ENCODE assay signal across 32 cellular contexts in genomic region chr10:126438407-126438783, GRCh38. TPM values are rescaled to one million over a fixed set of nuclear protein-coding genes. Genes with fewer than 3 reads are reported as not detected.
DNase-seq lines count a peak whose midpoint lies in the region; ATAC-seq and TF ChIP-seq lines count a peak whose summit lies in the region.
"Had no signal": no experiment of that assay in that cellular context is flagged by ENCODE, and none has a peak within 500 bp of the region (broad histone marks: within the 10 kb centered on the region; RNA-seq: fewer than 3 reads in every experiment).

No MANE protein-coding gene starts in this region.

- no peak overlapping the region for H2BK120ac ChIP-seq in trophoblast cell (ENCODE audit: insufficient read depth, low read length, poor library complexity)

- no peaks in the 10 kb centered on the region for H3K27me3 Mint-ChIP-seq in type B pancreatic cell
- peaks cover 13% of the 10 kb centered on the region for H3K27me3 Mint-ChIP-seq in stimulated activated memory B cell treated with anti-CD40 and anti-IgM and Interleukin-4, amounts not matched to agents 10 μg/mL and 1 μg/mL and 100 μg/mL, for 72 hours

- no peaks in the 10 kb centered on the region for H3K36me3 ChIP-seq in Panc1 (ENCODE audit: control insufficient read depth, insufficient read depth, low read length)
- no peaks in the 10 kb centered on the region for H3K36me3 ChIP-seq in trophoblast cell (ENCODE audit: control insufficient read depth in 1 of 2, insufficient read depth in 2 of 2, low read length in 2 of 2)
- H3K36me3 ChIP-seq: BE2C; BLaER1; BLaER1 treated with 17β-estradiol and CSF1 and Interleukin-3, amounts not matched to agents 10 nM and 100 nM had no signal

- in situ Hi-C loops in Panc1 (cut with HindIII; ENCODE audit: low pct_unique_long_range_greater_than_20kb, low sequenced_read_pairs), result no loop called here

- H2AFZ ChIP-seq in trophoblast cell (ENCODE audit: insufficient read depth, low read length, poor library complexity), result no peak overlapping the region

- no peaks in the 10 kb centered on the region for H3K9me3 Mint-ChIP-seq in type B pancreatic cell
- peaks cover 5% of the 10 kb centered on the region for H3K9me3 Mint-ChIP-seq in stimulated activated memory B cell treated with anti-CD40 and anti-IgM and Interleukin-4, amounts not matched to agents 10 μg/mL and 1 μg/mL and 100 μg/mL, for 72 hours
- H3K9me3 Mint-ChIP-seq: CD4-positive, alpha-beta T cell had no signal

- no peaks in the 10 kb centered on the region for H3K79me2 ChIP-seq in trophoblast cell (ENCODE audit: control insufficient read depth, insufficient read depth, low read length, poor library complexity)

- CTCF ChIA-PET in Panc1 (lab: Charles Lee), result no interaction called here

- no TSS peak for BruUV-seq in Panc1 (replicated peaks; lab: Mats Ljungman, UMichigan)

- H3K4me3 Mint-ChIP-seq in type B pancreatic cell, result no peak overlapping the region
- no peak overlapping the region for H3K4me3 Mint-ChIP-seq in stimulated activated memory B cell treated with anti-CD40 and anti-IgM and Interleukin-4, amounts not matched to agents 10 μg/mL and 1 μg/mL and 100 μg/mL, for 72 hours
- H3K4me3 Mint-ChIP-seq: B cell; CD14-positive monocyte; CD4-positive, alpha-beta memory T cell; CD4-positive, alpha-beta T cell; CD4-positive, CD25-positive, alpha-beta regulatory T cell; CD8-positive, alpha-beta memory T cell; CD8-positive, alpha-beta T cell had no signal

- H3K9me3 ChIP-seq in Panc1 (ENCODE audit: control insufficient read depth, insufficient read depth, low read depth, low read length), result no peaks in the 10 kb centered on the region
- H3K9me3 ChIP-seq in trophoblast cell (ENCODE audit: insufficient read depth, low read depth, low read length), result peaks cover 5% of the 10 kb centered on the region
- H3K9me3 ChIP-seq: A549, BE2C, BLaER1, Caco-2 had no signal

- POLR2A ChIA-PET in Panc1 (lab: Charles Lee), result no interaction called here

- peak overlapping the region; percentile 33 for H3K27ac Mint-ChIP-seq in type B pancreatic cell
- no peak overlapping the region for H3K27ac Mint-ChIP-seq in stimulated activated memory B cell treated with anti-CD40 and anti-IgM and Interleukin-4, amounts not matched to agents 10 μg/mL and 1 μg/mL and 100 μg/mL, for 72 hours
- H3K27ac Mint-ChIP-seq: B cell; CD14-positive monocyte; CD4-positive, alpha-beta memory T cell; CD4-positive, alpha-beta T cell; CD4-positive, CD25-positive, alpha-beta regulatory T cell; CD8-positive, alpha-beta memory T cell; CD8-positive, alpha-beta T cell had no signal

- no peak overlapping the region for H3K9ac ChIP-seq in trophoblast cell (ENCODE audit: low read length)
- H3K9ac ChIP-seq: BLaER1; BLaER1 treated with 17β-estradiol and CSF1 and Interleukin-3, amounts not matched to agents 10 nM and 100 nM had no signal

- peak overlapping the region; percentile 35; the same call in 1 of the 2 replicates for H3K27ac ChIP-seq in Panc1 (ENCODE audit: low read length)
- no peak overlapping the region for H3K27ac ChIP-seq in trophoblast cell (ENCODE audit: low read depth, low read length)
- H3K27ac ChIP-seq: 22Rv1; BLaER1; BLaER1 treated with 17β-estradiol and CSF1 and Interleukin-3, amounts not matched to agents 10 nM and 100 nM; C4-2B had no signal

- H3K79me1 ChIP-seq in trophoblast cell (ENCODE audit: low read length), result no peaks in the 10 kb centered on the region

- H4K12ac ChIP-seq in trophoblast cell (ENCODE audit: low read depth, low read length), result no peak overlapping the region

- H3K4me1 ChIP-seq in Panc1 (ENCODE audit: control insufficient read depth, insufficient read depth, low read length) (no peaks in the 10 kb centered on the region), trophoblast cell (ENCODE audit: control insufficient read depth in 1 of 2, insufficient read depth in 2 of 2, low read length in 2 of 2) (peaks cover 0 to under 1% of the 10 kb centered on the region in 2 experiments)
- H3K4me1 ChIP-seq: BE2C; BLaER1; BLaER1 treated with 17β-estradiol and CSF1 and Interleukin-3, amounts not matched to agents 10 nM and 100 nM; Caco-2 had no signal

- TF ChIP-seq CTCF in Panc1 (IDR thresholded peaks at IDR 0.05) (no peak), type B pancreatic cell (conservative IDR thresholded peaks at IDR 0.05) (no peak)

- H3K27me3 ChIP-seq in Panc1 (ENCODE audit: control insufficient read depth, insufficient read depth, low read length) (no peaks in the 10 kb centered on the region), trophoblast cell (ENCODE audit: insufficient read depth, low read length) (no peaks in the 10 kb centered on the region)
- H3K27me3 ChIP-seq: BE2C; BLaER1; BLaER1 treated with 17β-estradiol and CSF1 and Interleukin-3, amounts not matched to agents 10 nM and 100 nM had no signal

- no peaks in the 10 kb centered on the region for H3K4me1 Mint-ChIP-seq in type B pancreatic cell (ENCODE audit: unreplicated experiment)
- no peaks in the 10 kb centered on the region for H3K4me1 Mint-ChIP-seq in stimulated activated memory B cell treated with anti-CD40 and anti-IgM and Interleukin-4, amounts not matched to agents 10 μg/mL and 1 μg/mL and 100 μg/mL, for 72 hours
- H3K4me1 Mint-ChIP-seq: B cell; CD14-positive monocyte; CD4-positive, CD25-positive, alpha-beta regulatory T cell had no signal

- H4K8ac ChIP-seq in trophoblast cell (ENCODE audit: low read depth, low read length), result no peak overlapping the region

- no peak overlapping the region for H3K4ac ChIP-seq in trophoblast cell (ENCODE audit: low read depth, low read length)

- H3K18ac ChIP-seq in trophoblast cell (ENCODE audit: low read length), result no peak overlapping the region

- no peak overlapping the region for H3K14ac ChIP-seq in trophoblast cell (ENCODE audit: low read length)

- H3K36me3 Mint-ChIP-seq in type B pancreatic cell, result no peaks in the 10 kb centered on the region
- no peaks in the 10 kb centered on the region for H3K36me3 Mint-ChIP-seq in stimulated activated memory B cell treated with anti-CD40 and anti-IgM and Interleukin-4, amounts not matched to agents 10 μg/mL and 1 μg/mL and 100 μg/mL, for 72 hours
- H3K36me3 Mint-ChIP-seq: CD14-positive monocyte; CD4-positive, alpha-beta memory T cell; CD4-positive, CD25-positive, alpha-beta regulatory T cell; CD8-positive, alpha-beta memory T cell; CD8-positive, alpha-beta T cell had no signal

- H2BK5ac ChIP-seq in trophoblast cell (ENCODE audit: low read depth, low read length, poor library complexity), result no peak overlapping the region

- no peak overlapping the region for H4K91ac ChIP-seq in trophoblast cell (ENCODE audit: low read depth, low read length)

- intact Hi-C loops in Panc1 (cut with micrococcal nuclease; ENCODE audit: unreplicated experiment), result no loop called here

- H3K23ac ChIP-seq in trophoblast cell (ENCODE audit: low read length), result no peak overlapping the region

- no peak for ATAC-seq in Panc1
- ATAC-seq in stimulated activated memory B cell treated with anti-CD40 and anti-IgM and Interleukin-4, amounts not matched to agents 10 μg/mL and 1 μg/mL and 100 μg/mL, for 72 hours, result no peak
- no peak for ATAC-seq in HG02610 (IDR thresholded peaks at IDR 0.05; ENCODE audit: unreplicated experiment)
- ATAC-seq: A549; CD8-positive, alpha-beta T cell had no signal

- no peak overlapping the region for H3K4me2 ChIP-seq in trophoblast cell (ENCODE audit: low read length)
- H3K4me2 ChIP-seq: A549; BLaER1; BLaER1 treated with 17β-estradiol and CSF1 and Interleukin-3, amounts not matched to agents 10 nM and 100 nM had no signal

- no peak overlapping the region for H3K4me3 ChIP-seq in Panc1 (ENCODE audit: low read depth in 2 of 2, low read length in 2 of 2)
- H3K4me3 ChIP-seq in trophoblast cell (ENCODE audit: low read depth, low read length), result no peak overlapping the region
- H3K4me3 ChIP-seq: A549; BLaER1; BLaER1 treated with 17β-estradiol and CSF1 and Interleukin-3, amounts not matched to agents 10 nM and 100 nM had no signal

- H2AK5ac ChIP-seq in trophoblast cell (ENCODE audit: low read length), result no peak overlapping the region

- DNase-seq in Panc1 (ENCODE audit: low read depth, low spot score) (no peak), trophoblast cell (peak; percentile 59 to 95), type B pancreatic cell (ENCODE audit: extremely low spot score, unreplicated experiment) (no peak)
- no peak for DNase-seq in activated effector memory CD4-positive, alpha-beta T cell treated with Interleukin-2 at 50 U/mL for 16 hours
- DNase-seq: 8988T; ACHN; AML-193; BE2C; C1 segment of cervical spinal cord; Caco-2; Calu3; CD4-positive, alpha-beta memory T cell; CD4-positive, alpha-beta T cell; CD4-positive, CD25-positive, alpha-beta regulatory T cell; CD8-positive, alpha-beta memory T cell; CD8-positive, alpha-beta T cell; COR-L47; DMS 273 treated with DMSO at 0.1 percent for 48 hours; DMS153; DMS79; DMS79 treated with DMSO at 0.1 percent for 48 hours; DND-41; EL had no signal

- no CpG with 5 or more reads among the region's 2 CpGs for WGBS in trophoblast cell (ENCODE audit: extremely low coverage, insufficient coverage, insufficient read length)

- no peak overlapping the region for H2BK12ac ChIP-seq in trophoblast cell (ENCODE audit: low read length)

RNA-seq across cellular contexts. Expression of gene ADAM12, which starts 50.1 kb away (rescaled TPM):
- 0.10 TPM for total RNA-seq in Panc1 (2021; ENCODE audit: unreplicated experiment)
- 0.04 TPM for polyA plus RNA-seq in Panc1 (2012; ENCODE audit: insufficient read length)
- polyA plus RNA-seq in trophoblast cell (2013), result 4.1 TPM in 2 replicates
- 5.2 and 31.6 TPM in 2 replicates for total RNA-seq in type B pancreatic cell (ENCODE audit: low replicate concordance)
- total RNA-seq: Caco-2, Calu3 had no signal
- polyA plus RNA-seq: CD14-positive monocyte had no signal

Comparison
In these comparisons a context has a peak if more than half of its experiments do, and no peak if none do; other contexts are left out.
1. DNase-seq: peak in trophoblast cell (2 of 2); none in Panc1 (single experiment), type B pancreatic cell (single experiment) and activated effector memory CD4-positive, alpha-beta T cell treated with Interleukin-2 at 50 U/mL for 16 hours (single experiment).